In the genomic region with DNA sequence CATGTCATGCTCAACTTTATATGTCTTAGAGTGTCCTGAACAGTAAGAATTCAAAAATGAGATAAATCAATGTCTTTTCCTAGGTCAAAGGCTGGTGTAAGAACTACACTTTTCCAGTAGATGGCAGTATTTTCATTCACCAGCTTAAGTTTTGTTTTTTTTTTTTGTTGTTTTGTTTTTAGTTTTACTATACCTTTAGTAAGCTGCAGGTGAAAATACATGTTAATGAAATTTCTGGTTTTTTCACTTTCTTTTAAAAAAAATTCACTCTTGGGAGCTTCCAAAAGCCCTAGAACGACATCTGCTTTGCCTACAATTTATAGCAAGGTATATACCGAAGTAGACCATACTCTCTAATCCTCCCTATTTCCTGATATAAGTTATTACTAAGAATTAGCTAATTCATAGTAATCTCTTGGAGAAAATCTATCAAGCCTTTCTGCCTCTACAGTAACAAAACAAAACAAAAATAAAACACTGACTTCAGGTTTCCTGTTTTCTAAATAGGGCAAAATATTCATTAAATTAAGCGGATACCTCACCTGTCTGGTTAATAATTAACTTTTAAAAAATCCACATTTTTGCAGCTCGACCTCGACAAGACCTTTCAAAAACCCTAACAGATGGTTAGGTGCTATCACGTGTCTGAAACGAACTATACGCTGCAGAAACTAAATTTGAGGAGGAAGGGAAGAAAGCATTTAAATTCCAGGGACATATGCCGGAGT, we compare ENCODE assay signal across 8 cellular contexts. TPM values are rescaled to one million over a fixed set of nuclear protein-coding genes. Genes with fewer than 3 reads are reported as not detected.
A peak's percentile ranks its signal among the peaks of the same experiment; 100 is the strongest.
DNase-seq lines count a peak whose midpoint lies in the region; ATAC-seq lines count a peak whose summit lies in the region.

No MANE protein-coding gene starts in this region.

- H3K4me2 ChIP-seq in skeletal muscle satellite cell (ENCODE audit: low read length) = peak overlapping the region; percentile 96

- peaks cover under 1% of the 10 kb centered on the region for H3K36me3 ChIP-seq in skeletal muscle satellite cell (ENCODE audit: insufficient read depth, low read length)

- ATAC-seq in right cardiac atrium (no peak), GM21529 (IDR thresholded peaks at IDR 0.05; ENCODE audit: unreplicated experiment) (no peak), GM18909 (IDR thresholded peaks at IDR 0.05; ENCODE audit: poor library complexity, unreplicated experiment) (no peak)

- peak overlapping the region; percentile 91 for H3K4me3 ChIP-seq in right cardiac atrium (ENCODE audit: low read length)
- peak overlapping the region; percentile 80 for H3K4me3 ChIP-seq in skeletal muscle satellite cell (ENCODE audit: low read length)

- H3K9me3 Mint-ChIP-seq in activated naive CD4-positive, alpha-beta T cell treated with anti-CD3 and anti-CD28 coated beads for 36 hours = no peaks in the 10 kb centered on the region
- H3K9me3 Mint-ChIP-seq in activated T-helper 1 cell treated with anti-CD3 and anti-CD28 coated beads, Interleukin-12 subunit alpha, Interleukin-12 subunit beta, Interleukin-2, Interleukin-4 antibody, amounts not matched to agents 30 ng/mL and 10 ng/mL and 1 ng/mL, durations not matched to agents 14 hours and 24 hours and 36 hours = no peaks in the 10 kb centered on the region

- H3K9me3 ChIP-seq in right cardiac atrium (ENCODE audit: control insufficient read depth, low read length) (no peaks in the 10 kb centered on the region), skeletal muscle satellite cell (replicated peaks; ENCODE audit: low read length) (no peaks in the 10 kb centered on the region)

- 5% methylated on average over 9 of the region's 9 CpGs for WGBS in right cardiac atrium

- no peak overlapping the region for H3K27ac ChIP-seq in right cardiac atrium (ENCODE audit: low read length)

- H3K4me3 Mint-ChIP-seq in activated naive CD4-positive, alpha-beta T cell treated with anti-CD3 and anti-CD28 coated beads for 36 hours = peak overlapping the region; percentile 76
- peak overlapping the region; percentile 45 for H3K4me3 Mint-ChIP-seq in activated T-helper 1 cell treated with anti-CD3 and anti-CD28 coated beads, Interleukin-12 subunit alpha, Interleukin-12 subunit beta, Interleukin-2, Interleukin-4 antibody, amounts not matched to agents 30 ng/mL and 10 ng/mL and 1 ng/mL, durations not matched to agents 14 hours and 24 hours and 36 hours

- H3K9ac ChIP-seq in skeletal muscle satellite cell (ENCODE audit: low read depth, low read length) = peak overlapping the region; percentile 95

- H3K27ac Mint-ChIP-seq in activated naive CD4-positive, alpha-beta T cell treated with anti-CD3 and anti-CD28 coated beads for 36 hours = no peak overlapping the region
- no peak overlapping the region for H3K27ac Mint-ChIP-seq in activated T-helper 1 cell treated with anti-CD3 and anti-CD28 coated beads, Interleukin-12 subunit alpha, Interleukin-12 subunit beta, Interleukin-2, Interleukin-4 antibody, amounts not matched to agents 30 ng/mL and 10 ng/mL and 1 ng/mL, durations not matched to agents 14 hours and 24 hours and 36 hours

- no peak for DNase-seq in activated naive CD4-positive, alpha-beta T cell treated with anti-CD3 and anti-CD28 coated beads for 36 hours
- no peak for DNase-seq in activated naive CD4-positive, alpha-beta T cell treated with Interleukin-2 at 50 U/mL for 16 hours
- DNase-seq in NCI-H1092 treated with DMSO at 0.1 percent for 48 hours (lab: John Stamatoyannopoulos, UW) (peak; percentile 55), right cardiac atrium (no peak)
- DNase-seq in activated T-helper 1 cell treated with anti-CD3 and anti-CD28 coated beads, Interleukin-12 subunit alpha, Interleukin-12 subunit beta, Interleukin-2, Interleukin-4 antibody, amounts not matched to agents 30 ng/mL and 10 ng/mL and 1 ng/mL, durations not matched to agents 14 hours and 24 hours and 36 hours (ENCODE audit: low spot score) = no peak

- intact Hi-C loops in activated naive CD4-positive, alpha-beta T cell treated with anti-CD3 and anti-CD28 coated beads for 36 hours (cut with micrococcal nuclease) = loop anchor here (1.0 kb wide), 6 partner anchors 55 to 338 kb away; a partner anchor contains a TSS
- intact Hi-C loops in activated T-helper 1 cell treated with anti-CD3 and anti-CD28 coated beads, Interleukin-12 subunit alpha, Interleukin-12 subunit beta, Interleukin-2, Interleukin-4 antibody, amounts not matched to agents 30 ng/mL and 10 ng/mL and 1 ng/mL, durations not matched to agents 14 hours and 24 hours and 36 hours (cut with micrococcal nuclease) = loop anchor here (1.0 to 2.0 kb wide), 8 partner anchors 79 to 339 kb away; a partner anchor contains a TSS
- intact Hi-C loops in right cardiac atrium (cut with DNase I) = loop anchor here in 2 of 4 donors (1.0 to 10.0 kb wide), 4 partner anchors 209 to 331 kb away; no protein-coding TSS in a partner anchor

- H3K4me1 ChIP-seq in right cardiac atrium (ENCODE audit: control insufficient read depth, insufficient read depth, low read length) (peaks cover 5% of the 10 kb centered on the region), skeletal muscle satellite cell (ENCODE audit: control insufficient read depth, insufficient read depth, low read length) (peaks cover 29% of the 10 kb centered on the region)

- H3K36me3 Mint-ChIP-seq in activated naive CD4-positive, alpha-beta T cell treated with anti-CD3 and anti-CD28 coated beads for 36 hours (ENCODE audit: low read depth) = peaks cover 2% of the 10 kb centered on the region
- no peaks in the 10 kb centered on the region for H3K36me3 Mint-ChIP-seq in activated T-helper 1 cell treated with anti-CD3 and anti-CD28 coated beads, Interleukin-12 subunit alpha, Interleukin-12 subunit beta, Interleukin-2, Interleukin-4 antibody, amounts not matched to agents 30 ng/mL and 10 ng/mL and 1 ng/mL, durations not matched to agents 14 hours and 24 hours and 36 hours (ENCODE audit: low read depth)

- peaks cover 16% of the 10 kb centered on the region for H3K4me1 Mint-ChIP-seq in activated naive CD4-positive, alpha-beta T cell treated with anti-CD3 and anti-CD28 coated beads for 36 hours (ENCODE audit: low read depth)
- H3K4me1 Mint-ChIP-seq in activated T-helper 1 cell treated with anti-CD3 and anti-CD28 coated beads, Interleukin-12 subunit alpha, Interleukin-12 subunit beta, Interleukin-2, Interleukin-4 antibody, amounts not matched to agents 30 ng/mL and 10 ng/mL and 1 ng/mL, durations not matched to agents 14 hours and 24 hours and 36 hours (ENCODE audit: low read depth) = peaks cover 21% of the 10 kb centered on the region

- H3K27me3 ChIP-seq in right cardiac atrium (ENCODE audit: control insufficient read depth, insufficient read depth) (no peaks in the 10 kb centered on the region), skeletal muscle satellite cell (ENCODE audit: control insufficient read depth, insufficient read depth, low read length) (no peaks in the 10 kb centered on the region)

- H3K27me3 Mint-ChIP-seq in activated naive CD4-positive, alpha-beta T cell treated with anti-CD3 and anti-CD28 coated beads for 36 hours (ENCODE audit: low read depth) = no peaks in the 10 kb centered on the region
- peaks cover 50% of the 10 kb centered on the region for H3K27me3 Mint-ChIP-seq in activated T-helper 1 cell treated with anti-CD3 and anti-CD28 coated beads, Interleukin-12 subunit alpha, Interleukin-12 subunit beta, Interleukin-2, Interleukin-4 antibody, amounts not matched to agents 30 ng/mL and 10 ng/mL and 1 ng/mL, durations not matched to agents 14 hours and 24 hours and 36 hours (ENCODE audit: insufficient read depth)

- CTCF ChIA-PET in activated naive CD4-positive, alpha-beta T cell treated with anti-CD3 and anti-CD28 coated beads for 36 hours (lab: Charles Lee) = interaction anchor here (0.5 to 8.4 kb wide), 46 partner anchors 9 to 330 kb away, joined by 3 to 217 read pairs (median 4); a partner anchor contains a TSS

RNA-seq across cellular contexts. Expression of a gene that starts 2.7 kb away (rescaled TPM):
- total RNA-seq in activated naive CD4-positive, alpha-beta T cell treated with anti-CD3 and anti-CD28 coated beads for 36 hours = 1 to 10 TPM; 4.7 to 4.9 TPM
- total RNA-seq in activated T-helper 1 cell treated with anti-CD3 and anti-CD28 coated beads, Interleukin-12 subunit alpha, Interleukin-12 subunit beta, Interleukin-2, Interleukin-4 antibody, amounts not matched to agents 30 ng/mL and 10 ng/mL and 1 ng/mL, durations not matched to agents 14 hours and 24 hours and 36 hours = 1.8 TPM in 2 replicates
- 100 to 1,000 TPM; 124 to 166 (median 144) TPM for total RNA-seq in right cardiac atrium
- 57.2 TPM for polyA plus RNA-seq in right cardiac atrium
- 15.7 and 20.3 TPM in 2 replicates for total RNA-seq in skeletal muscle satellite cell (2012; rRNA removed)

RNA-seq across cellular contexts. Expression of a gene that starts 54.5 kb away (rescaled TPM):
- 1 to 10 TPM; 9.2 to 9.7 TPM for total RNA-seq in activated naive CD4-positive, alpha-beta T cell treated with anti-CD3 and anti-CD28 coated beads for 36 hours
- total RNA-seq in activated T-helper 1 cell treated with anti-CD3 and anti-CD28 coated beads, Interleukin-12 subunit alpha, Interleukin-12 subunit beta, Interleukin-2, Interleukin-4 antibody, amounts not matched to agents 30 ng/mL and 10 ng/mL and 1 ng/mL, durations not matched to agents 14 hours and 24 hours and 36 hours = 8.5 and 13.2 TPM in 2 replicates
- total RNA-seq in right cardiac atrium = 10 to 100 TPM; 17.2 to 27.2 (median 25.6) TPM
- 16.8 TPM for polyA plus RNA-seq in right cardiac atrium
- total RNA-seq in skeletal muscle satellite cell (2012; rRNA removed) = 9.9 and 11.1 TPM in 2 replicates

Comparison
In these comparisons a context has a peak if more than half of its experiments do, and no peak if none do; other contexts are left out.
1. RNA of a gene that starts 2.7 kb away (total RNA-seq): 124 to 166 TPM in right cardiac atrium; 4.7 to 4.9 TPM in activated naive CD4-positive, alpha-beta T cell treated with anti-CD3 and anti-CD28 coated beads for 36 hours and 1.8 TPM in activated T-helper 1 cell treated with anti-CD3 and anti-CD28 coated beads, Interleukin-12 subunit alpha, Interleukin-12 subunit beta, Interleukin-2, Interleukin-4 antibody, amounts not matched to agents 30 ng/mL and 10 ng/mL and 1 ng/mL, durations not matched to agents 14 hours and 24 hours and 36 hours; every median in the first group is over 10 times any median in the second.